In the genomic region with DNA sequence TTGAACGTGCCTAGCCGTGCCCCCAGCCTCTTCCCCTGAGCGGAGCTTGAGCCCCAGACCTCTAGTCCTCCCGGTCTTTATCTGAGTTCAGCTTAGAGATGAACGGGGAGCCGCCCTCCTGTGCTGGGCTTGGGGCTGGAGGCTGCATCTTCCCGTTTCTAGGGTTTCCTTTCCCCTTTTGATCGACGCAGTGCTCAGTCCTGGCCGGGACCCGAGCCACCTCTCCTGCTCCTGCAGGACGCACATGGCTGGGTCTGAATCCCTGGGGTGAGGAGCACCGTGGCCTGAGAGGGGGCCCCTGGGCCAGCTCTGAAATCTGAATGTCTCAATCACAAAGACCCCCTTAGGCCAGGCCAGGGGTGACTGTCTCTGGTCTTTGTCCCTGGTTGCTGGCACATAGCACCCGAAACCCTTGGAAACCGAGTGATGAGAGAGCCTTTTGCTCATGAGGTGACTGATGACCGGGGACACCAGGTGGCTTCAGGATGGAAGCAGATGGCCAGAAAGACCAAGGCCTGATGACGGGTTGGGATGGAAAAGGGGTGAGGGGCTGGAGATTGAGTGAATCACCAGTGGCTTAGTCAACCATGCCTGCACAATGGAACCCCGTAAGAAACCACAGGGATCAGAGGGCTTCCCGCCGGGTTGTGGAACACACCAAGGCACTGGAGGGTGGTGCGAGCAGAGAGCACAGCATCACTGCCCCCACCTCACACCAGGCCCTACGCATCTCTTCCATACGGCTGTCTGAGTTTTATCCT, we compare ENCODE assay signal across 8 cellular contexts. TPM values are rescaled to one million over a fixed set of nuclear protein-coding genes. Genes with fewer than 3 reads are reported as not detected.
A peak's percentile ranks its signal among the peaks of the same experiment; 100 is the strongest.
DNase-seq lines count a peak whose midpoint lies in the region; ATAC-seq, FAIRE-seq and TF ChIP-seq lines count a peak whose summit lies in the region.

No MANE protein-coding gene starts in this region.

- no peaks in the 10 kb centered on the region for H3K36me3 Mint-ChIP-seq in activated CD4-positive, alpha-beta T cell treated with anti-CD3 and anti-CD28 coated beads, Interleukin-2, amount 10 ng/mL, durations not matched to agents 7 days and 5 days (ENCODE audit: low read depth)
- no peaks in the 10 kb centered on the region for H3K36me3 Mint-ChIP-seq in natural killer cell

- no peak for FAIRE-seq in RCC 7860 (lab: Jason Lieb, UNC)

- intact Hi-C loops in natural killer cell (cut with micrococcal nuclease): no loop called here

- no peaks in the 10 kb centered on the region for H3K9me3 Mint-ChIP-seq in activated CD4-positive, alpha-beta T cell treated with anti-CD3 and anti-CD28 coated beads, Interleukin-2, amount 10 ng/mL, durations not matched to agents 7 days and 5 days
- no peaks in the 10 kb centered on the region for H3K9me3 Mint-ChIP-seq in natural killer cell

- POLR2A ChIA-PET in activated CD4-positive, alpha-beta T cell treated with anti-CD3 and anti-CD28 coated beads, Interleukin-2, amount 10 ng/mL, durations not matched to agents 7 days and 5 days (lab: Charles Lee): no interaction called here

- DNase-seq in AG08396 (ENCODE audit: low spot score): peak; percentile 43
- DNase-seq in LNCaP clone FGC (ENCODE audit: low read depth): no peak
- no peak for DNase-seq in activated CD4-positive, alpha-beta T cell treated with anti-CD3 and anti-CD28 coated beads, Interleukin-2, amount 10 ng/mL, durations not matched to agents 7 days and 5 days
- peak; percentile 63 for DNase-seq in fibroblast of mammary gland (ENCODE audit: low read depth)
- DNase-seq in natural killer cell: no peak
- no peak for DNase-seq in RCC 7860 (ENCODE audit: low spot score)

- H3K4me3 ChIP-seq in LNCaP clone FGC (ENCODE audit: low read depth, low read length) (peak overlapping the region; percentile 61), fibroblast of mammary gland (ENCODE audit: control insufficient read depth, low read depth, low read length) (peak overlapping the region; percentile 90)

- H3K27ac Mint-ChIP-seq in activated CD4-positive, alpha-beta T cell treated with anti-CD3 and anti-CD28 coated beads, Interleukin-2, amount 10 ng/mL, durations not matched to agents 7 days and 5 days: peak overlapping the region; percentile 87
- H3K27ac Mint-ChIP-seq in natural killer cell: peak overlapping the region; percentile 74 to 89

- CTCF ChIA-PET in activated CD4-positive, alpha-beta T cell treated with anti-CD3 and anti-CD28 coated beads, Interleukin-2, amount 10 ng/mL, durations not matched to agents 7 days and 5 days (lab: Charles Lee): interaction anchor here (0.6 to 1.9 kb wide), 54 partner anchors 8 to 1387 kb away, joined by 3 to 19 read pairs (median 4); a partner anchor contains a TSS

- ATAC-seq in GM19324 (IDR thresholded peaks at IDR 0.05; ENCODE audit: low FRiP score, unreplicated experiment) (peak; percentile 14), natural killer cell (peak in 2 of 3 donors; percentile 13), GM19328 (IDR thresholded peaks at IDR 0.05; ENCODE audit: unreplicated experiment) (no peak)

- peak overlapping the region; percentile 80 for H3K4me3 Mint-ChIP-seq in activated CD4-positive, alpha-beta T cell treated with anti-CD3 and anti-CD28 coated beads, Interleukin-2, amount 10 ng/mL, durations not matched to agents 7 days and 5 days
- peak overlapping the region; percentile 92 for H3K4me3 Mint-ChIP-seq in natural killer cell

- H3K27me3 Mint-ChIP-seq in activated CD4-positive, alpha-beta T cell treated with anti-CD3 and anti-CD28 coated beads, Interleukin-2, amount 10 ng/mL, durations not matched to agents 7 days and 5 days: peaks cover 4% of the 10 kb centered on the region
- H3K27me3 Mint-ChIP-seq in natural killer cell (ENCODE audit: low read depth in 2 of 2): peaks cover 0 to 3% of the 10 kb centered on the region in 2 donors

- no peak for TF ChIP-seq CTCF in LNCaP clone FGC (IDR thresholded peaks at IDR 0.05; ENCODE audit: control insufficient read depth, extremely low read depth, insufficient read depth)
- no peak for TF ChIP-seq CTCF in fibroblast of mammary gland (conservative IDR thresholded peaks at IDR 0.05; ENCODE audit: control insufficient read depth, insufficient read depth, low read depth, low read length)
- TF ChIP-seq CTCF in natural killer cell (IDR thresholded peaks at IDR 0.05): no peak

- H3K4me1 Mint-ChIP-seq in activated CD4-positive, alpha-beta T cell treated with anti-CD3 and anti-CD28 coated beads, Interleukin-2, amount 10 ng/mL, durations not matched to agents 7 days and 5 days: peaks cover 31% of the 10 kb centered on the region
- peaks cover 15 to 19% of the 10 kb centered on the region in 2 donors for H3K4me1 Mint-ChIP-seq in natural killer cell

RNA-seq across cellular contexts. Expression of a gene that starts 0.7 kb away (rescaled TPM):
- total RNA-seq in activated CD4-positive, alpha-beta T cell treated with anti-CD3 and anti-CD28 coated beads, Interleukin-2, amount 10 ng/mL, durations not matched to agents 7 days and 5 days: 10 to 100 TPM; 14.7 to 16.3 TPM
- 10 to 100 TPM; 28.5 to 35.8 (median 32.9) TPM for total RNA-seq in natural killer cell

RNA-seq across cellular contexts. Expression of a gene that starts 44.8 kb away (rescaled TPM):
- 100 to 1,000 TPM; 148 to 157 TPM for total RNA-seq in activated CD4-positive, alpha-beta T cell treated with anti-CD3 and anti-CD28 coated beads, Interleukin-2, amount 10 ng/mL, durations not matched to agents 7 days and 5 days
- 10 to 100 TPM; 86.2 to 88.6 (median 88.0) TPM for total RNA-seq in natural killer cell

Comparison
In these comparisons a context has a peak if more than half of its experiments do, and no peak if none do; other contexts are left out.
1. DNase-seq: peak in AG08396 (single experiment) and fibroblast of mammary gland (single experiment); none in LNCaP clone FGC (single experiment), activated CD4-positive, alpha-beta T cell treated with anti-CD3 and anti-CD28 coated beads, Interleukin-2, amount 10 ng/mL, durations not matched to agents 7 days and 5 days (single experiment), natural killer cell (single experiment) and RCC 7860 (single experiment).